Comparison of ENCODE assay signal across 18 cellular contexts in genomic region chr1:17155257-17155895, GRCh38. TPM values are rescaled to one million over a fixed set of nuclear protein-coding genes. Genes with fewer than 3 reads are reported as not detected.
"Had no signal": no experiment of that assay in that cellular context is flagged by ENCODE, and none has a peak within 500 bp of the region (broad histone marks: within the 10 kb centered on the region; RNA-seq: fewer than 3 reads in every experiment).

No MANE protein-coding gene starts in this region.

- H3K4me3 ChIP-seq: breast epithelium, dorsolateral prefrontal cortex, right atrium auricular region, skin epidermis, suprapubic skin had no signal

- H3K4me1 ChIP-seq: breast epithelium, right atrium auricular region, suprapubic skin had no signal

- ATAC-seq: natural killer cell treated with Interleukin-12 subunit alpha and Interleukin-12 subunit beta and Interleukin-15 and Interleukin-18, amount 100 ng/mL, for 72 hours; stimulated activated naive CD8-positive, alpha-beta T cell treated with anti-CD3 and anti-CD28 coated beads, Interleukin-15, Interleukin-2, amounts not matched to agents 100 U/mL and 50 U/mL, for 24 hours had no signal

- H3K27me3 ChIP-seq: breast epithelium, right atrium auricular region had no signal

- H3K27ac ChIP-seq: breast epithelium, dorsolateral prefrontal cortex, right atrium auricular region, skin epidermis, suprapubic skin had no signal

- H3K36me3 ChIP-seq: breast epithelium, right atrium auricular region, suprapubic skin had no signal

- H3K27ac Mint-ChIP-seq: activated CD4-positive, alpha-beta T cell treated with anti-CD3 and anti-CD28 coated beads, Interleukin-2, amount 10 ng/mL, durations not matched to agents 7 days and 5 days; activated naive CD8-positive, alpha-beta T cell treated with anti-CD3 and anti-CD28 coated beads, Interleukin-2, amount 10 ng/mL, durations not matched to agents 7 days and 5 days; endodermal cell; natural killer cell treated with Interleukin-12 subunit alpha and Interleukin-12 subunit beta and Interleukin-15 and Interleukin-18, amount 100 ng/mL, for 72 hours; progenitor cell of endocrine pancreas had no signal

- DNase-seq: activated CD4-positive, alpha-beta T cell treated with anti-CD3 and anti-CD28 coated beads, Interleukin-2, amount 10 ng/mL, durations not matched to agents 7 days and 5 days; activated CD8-positive, alpha-beta memory T cell treated with anti-CD3 and anti-CD28 coated beads, Interleukin-2, amount 50 U/mL, for 48 hours; activated gamma-delta T cell treated with Interleukin-2 at 50 U/mL for 16 hours; activated naive CD8-positive, alpha-beta T cell treated with anti-CD3 and anti-CD28 coated beads, Interleukin-2, amount 10 ng/mL, durations not matched to agents 7 days and 5 days; anterior cingulate cortex; dorsolateral prefrontal cortex; endodermal cell; hippocampal formation; kidney glomerular epithelial cell; nucleus accumbens; stimulated activated naive CD8-positive, alpha-beta T cell treated with anti-CD3 and anti-CD28 coated beads, Interleukin-15, Interleukin-2, amounts not matched to agents 100 U/mL and 50 U/mL, for 24 hours had no signal

RNA-seq across cellular contexts. Expression of gene PADI2, which starts 36.1 kb away (rescaled TPM):
- total RNA-seq: natural killer cell treated with Interleukin-12 subunit alpha and Interleukin-12 subunit beta and Interleukin-15 and Interleukin-18, amount 100 ng/mL, for 72 hours had no signal

RNA-seq across cellular contexts. Expression of gene PADI1, which starts 49.6 kb away (rescaled TPM):
- total RNA-seq: activated CD4-positive, alpha-beta T cell treated with anti-CD3 and anti-CD28 coated beads, Interleukin-2, amount 10 ng/mL, durations not matched to agents 7 days and 5 days; activated naive CD8-positive, alpha-beta T cell treated with anti-CD3 and anti-CD28 coated beads, Interleukin-2, amount 10 ng/mL, durations not matched to agents 7 days and 5 days; natural killer cell treated with Interleukin-12 subunit alpha and Interleukin-12 subunit beta and Interleukin-15 and Interleukin-18, amount 100 ng/mL, for 72 hours; progenitor cell of endocrine pancreas; right atrium auricular region had no signal
- polyA plus RNA-seq: liver had no signal
